8 cellular contexts compared by ENCODE assay signal in genomic region chr18:3454365-3455089, GRCh38. TPM values are rescaled to one million over a fixed set of nuclear protein-coding genes. Genes with fewer than 3 reads are reported as not detected.
DNase-seq lines count a peak whose midpoint lies in the region; ATAC-seq and TF ChIP-seq lines count a peak whose summit lies in the region.

No MANE protein-coding gene starts in this region.

- no peak overlapping the region for H3K27ac ChIP-seq in WERI-Rb-1
- H3K27ac ChIP-seq in parathyroid adenoma = peak overlapping the region; percentile 99

- H3K9ac ChIP-seq in parathyroid adenoma = peak overlapping the region; percentile 17

- TF ChIP-seq CTCF in WERI-Rb-1 (IDR thresholded peaks at IDR 0.05; ENCODE audit: low read depth, low read length) = peak; percentile 55
- peak; percentile 82 for TF ChIP-seq CTCF in parathyroid adenoma (IDR thresholded peaks at IDR 0.05)

- ATAC-seq in GM21515 (IDR thresholded peaks at IDR 0.05; ENCODE audit: unreplicated experiment) (no peak), GM19351 (IDR thresholded peaks at IDR 0.05; ENCODE audit: unreplicated experiment) (no peak)

- peak; percentile 74 for DNase-seq in A172 (ENCODE audit: low spot score)
- peak; percentile 83 for DNase-seq in DMS79 treated with DMSO at 0.1 percent for 48 hours (lab: John Stamatoyannopoulos, UW)
- peak; percentile 76 for DNase-seq in NAMALWA (ENCODE audit: low spot score)
- DNase-seq in WERI-Rb-1 = peak; percentile 40
- peak; percentile 84 for DNase-seq in fibroblast of peridontal ligament (ENCODE audit: extremely low read depth)

- H3K4me3 ChIP-seq in WERI-Rb-1 (ENCODE audit: low read depth, low read length) (no peak overlapping the region), parathyroid adenoma (ENCODE audit: low read depth, low read length) (peak overlapping the region; percentile 42)

- H3K36me3 ChIP-seq in WERI-Rb-1 (peaks cover 36% of the 10 kb centered on the region), parathyroid adenoma (ENCODE audit: control insufficient read depth, insufficient read depth, low read length) (no peaks in the 10 kb centered on the region)

- peaks cover 6% of the 10 kb centered on the region for H3K79me2 ChIP-seq in parathyroid adenoma

- H3K9me3 ChIP-seq in WERI-Rb-1 (ENCODE audit: severe bottlenecking) (no peaks in the 10 kb centered on the region), parathyroid adenoma (ENCODE audit: control insufficient read depth, low read length) (no peaks in the 10 kb centered on the region)

- H2AFZ ChIP-seq in parathyroid adenoma = peak overlapping the region; percentile 71

- peak overlapping the region; percentile 60 for H3K4me2 ChIP-seq in parathyroid adenoma (ENCODE audit: low read length)

- H3K27me3 ChIP-seq in WERI-Rb-1 (ENCODE audit: insufficient read depth, low read depth, severe bottlenecking) (no peaks in the 10 kb centered on the region), parathyroid adenoma (ENCODE audit: control insufficient read depth, insufficient read depth, low read length) (no peaks in the 10 kb centered on the region)

- H3K4me1 ChIP-seq in parathyroid adenoma = peaks cover 14% of the 10 kb centered on the region

RNA-seq across cellular contexts. Expression of gene TGIF1, which starts 4.6 kb away (rescaled TPM):
- 101 and 103 TPM in 2 replicates for total RNA-seq in A172 (2014; rRNA removed; shearing (Covaris generic))
